ENCODE assay signal across 8 cellular contexts in genomic region chr5:122774519-122774860, GRCh38. TPM values are rescaled to one million over a fixed set of nuclear protein-coding genes. Genes with fewer than 3 reads are reported as not detected.
A peak's percentile ranks its signal among the peaks of the same experiment; 100 is the strongest.
DNase-seq lines count a peak whose midpoint lies in the region; ATAC-seq and TF ChIP-seq lines count a peak whose summit lies in the region.

No MANE protein-coding gene starts in this region.

- H3K27me3 ChIP-seq in brain microvascular endothelial cell (replicated peaks) (no peaks in the 10 kb centered on the region), vagina (no peaks in the 10 kb centered on the region)

- TF ChIP-seq CTCF in AG10803 (conservative IDR thresholded peaks at IDR 0.05; ENCODE audit: low read length) = no peak
- no peak for TF ChIP-seq CTCF in brain microvascular endothelial cell (IDR thresholded peaks at IDR 0.05; ENCODE audit: low read depth, low read length, missing control alignments)
- TF ChIP-seq CTCF in vagina (IDR thresholded peaks at IDR 0.05) = no peak
- TF ChIP-seq CTCF in GM20000 (IDR thresholded peaks at IDR 0.05; ENCODE audit: extremely low read depth, missing control alignments) = no peak

- intact Hi-C loops in vagina (cut with DNase I) = no loop called here

- DNase-seq in AG10803 (ENCODE audit: low read depth) = no peak
- DNase-seq in brain microvascular endothelial cell = no peak
- no peak for DNase-seq in memory B cell (ENCODE audit: low spot score in 2 of 2)
- DNase-seq in vagina (ENCODE audit: extremely low spot score in 2 of 2) = no peak
- no peak for DNase-seq in GM20000 (ENCODE audit: low spot score)
- DNase-seq in D341Med (ENCODE audit: low spot score) = no peak

- peaks cover 38% of the 10 kb centered on the region for H3K4me1 ChIP-seq in vagina

- peak; percentile 37 for ATAC-seq in GM19455 (IDR thresholded peaks at IDR 0.05; ENCODE audit: unreplicated experiment)
- peak; percentile 24 for ATAC-seq in HG03520 (IDR thresholded peaks at IDR 0.05; ENCODE audit: unreplicated experiment)
- ATAC-seq in memory B cell (ENCODE audit: low read depth) = peak; percentile 6

- TF ChIP-seq POLR2A in vagina (IDR thresholded peaks at IDR 0.05) = no peak

- peaks cover 19% of the 10 kb centered on the region for H3K36me3 Mint-ChIP-seq in memory B cell

- H3K27ac Mint-ChIP-seq in memory B cell = peak overlapping the region; percentile 99

- H3K36me3 ChIP-seq in brain microvascular endothelial cell (replicated peaks) = no peaks in the 10 kb centered on the region
- H3K36me3 ChIP-seq in vagina = no peaks in the 10 kb centered on the region

- H3K9me3 ChIP-seq in vagina = no peaks in the 10 kb centered on the region

- H3K4me3 ChIP-seq in AG10803 (ENCODE audit: low read length) = peak overlapping the region; percentile 61
- H3K4me3 ChIP-seq in brain microvascular endothelial cell (ENCODE audit: low read depth, low read length) = peak overlapping the region; percentile 49
- peak overlapping the region; percentile 67 to 85 for H3K4me3 ChIP-seq in vagina

- H3K9me3 Mint-ChIP-seq in memory B cell = no peaks in the 10 kb centered on the region

- in situ Hi-C loops in brain microvascular endothelial cell (cut with HindIII; ENCODE audit: low pct_ligation_motif_present, low sequenced_read_pairs) = no loop called here

- peaks cover 27% of the 10 kb centered on the region for H3K4me1 Mint-ChIP-seq in memory B cell

- H3K27ac ChIP-seq in brain microvascular endothelial cell = no peak overlapping the region
- H3K27ac ChIP-seq in vagina = peak overlapping the region; percentile 78

- H3K27me3 Mint-ChIP-seq in memory B cell = no peaks in the 10 kb centered on the region

- peak overlapping the region; percentile 99 for H3K4me3 Mint-ChIP-seq in memory B cell

RNA-seq across cellular contexts. Expression of gene SNX2, which starts 0.4 kb away (rescaled TPM):
- total RNA-seq in vagina = 38.3 TPM
